ENCODE assay signal across 8 cellular contexts in genomic region chr4:80201326-80202151, GRCh38.
DNase-seq lines count a peak whose midpoint lies in the region; ATAC-seq lines count a peak whose summit lies in the region.

No MANE protein-coding gene starts in this region.

- ATAC-seq in GM18508 (IDR thresholded peaks at IDR 0.05; ENCODE audit: insufficient read depth, unreplicated experiment), result peak; percentile 7
- peak; percentile 5 for ATAC-seq in HG02943 (IDR thresholded peaks at IDR 0.05; ENCODE audit: low read depth, unreplicated experiment)

- in situ Hi-C loops in ACHN (cut with HindIII; ENCODE audit: low pct_ligation_motif_present, low pct_unique_long_range_greater_than_20kb, low sequenced_read_pairs), result no loop called here

- DNase-seq in T follicular helper cell (ENCODE audit: low read depth) (peak; percentile 51), astrocyte of the hippocampus (ENCODE audit: low read depth, low spot score) (peak; percentile 62), iris pigment epithelial cell (ENCODE audit: low read depth) (peak; percentile 18), ACHN (no peak), NCI-H510A (lab: John Stamatoyannopoulos, UW) (no peak)
- peak; percentile 42 to 53 (median 46) for DNase-seq in stimulated activated CD4-positive, alpha-beta T cell treated with anti-CD3 and anti-CD28 coated beads, TNF-alpha, amount 100 ng/mL, for 1 hour (ENCODE audit: low read depth in 3 of 3, low spot score in 1 of 3)

Comparison
In these comparisons a context has a peak if more than half of its experiments do, and no peak if none do; other contexts are left out.
1. DNase-seq: peak in T follicular helper cell (single experiment), astrocyte of the hippocampus (single experiment), iris pigment epithelial cell (single experiment) and stimulated activated CD4-positive, alpha-beta T cell treated with anti-CD3 and anti-CD28 coated beads, TNF-alpha, amount 100 ng/mL, for 1 hour (3 of 3); none in ACHN (single experiment) and NCI-H510A (single experiment).